In genomic region chr7:134432296-134433152, GRCh38 we compare ENCODE assay signal across 8 cellular contexts. TPM values are rescaled to one million over a fixed set of nuclear protein-coding genes. Genes with fewer than 3 reads are reported as not detected.
DNase-seq lines count a peak whose midpoint lies in the region; ATAC-seq and TF ChIP-seq lines count a peak whose summit lies in the region.

No MANE protein-coding gene starts in this region.

- H3K36me3 ChIP-seq in BJ (ENCODE audit: control insufficient read depth, insufficient read depth, low read length) = no peaks in the 10 kb centered on the region
- H3K36me3 ChIP-seq in liver (ENCODE audit: control insufficient read depth in 4 of 4, insufficient read depth in 3 of 4, low read depth in 1 of 4, low read length in 3 of 4) = no peaks in the 10 kb centered on the region

- peak; percentile 96 for TF ChIP-seq RAD21 in liver (IDR thresholded peaks at IDR 0.05)

- CTCF ChIA-PET in BJ (lab: Yijun Ruan, JAX) = interaction anchor here (0.6 to 8.5 kb wide), 38 partner anchors 11 to 779 kb away, joined by 3 to 323 read pairs (median 6); partner anchors contain the start of genes AKR1B1, AKR1B10, AKR1B15 and SLC35B4

- ATAC-seq in HG03442 (IDR thresholded peaks at IDR 0.05; ENCODE audit: unreplicated experiment) = peak; percentile 93

- H3K27ac ChIP-seq in liver (ENCODE audit: low read depth in 1 of 2, low read length in 2 of 2) = peak overlapping the region; percentile 45 to 71

- H3K4me3 ChIP-seq in BJ (ENCODE audit: low read depth, low read length) (peak overlapping the region; percentile 28), liver (ENCODE audit: low read depth in 1 of 3, low read length in 3 of 3) (peak overlapping the region in 2 of 3 donors; percentile 15 to 24)

- H3K4me1 ChIP-seq in liver (ENCODE audit: control insufficient read depth in 4 of 4, insufficient read depth in 4 of 4, low read length in 3 of 4) = peaks cover 0 to 13% (median 9%) of the 10 kb centered on the region in 4 donors

- DNase-seq in BJ (ENCODE audit: low read depth) (peak; percentile 54), GM19240 (ENCODE audit: insufficient read length, low spot score) (peak; percentile 78), NCI-H510A treated with DMSO at 0.1 percent for 48 hours (lab: John Stamatoyannopoulos, UW) (peak; percentile 88), dermis microvascular lymphatic vessel endothelial cell (ENCODE audit: low read depth in 2 of 2) (peak; percentile 83 to 94)
- DNase-seq in activated CD4-positive, alpha-beta T cell treated with anti-CD3 and anti-CD28 coated beads, Interleukin-2, amount 50 U/mL, for 4 hours = peak; percentile 44 to 52
- peak; percentile 62 for DNase-seq in stimulated activated CD4-positive, alpha-beta T cell treated with anti-CD3 and anti-CD28 coated beads, Interleukin-4, amount 100 ng/mL, for 1 hour

- H3K9me3 ChIP-seq in liver (ENCODE audit: control insufficient read depth in 4 of 4, low read length in 3 of 4) = no peaks in the 10 kb centered on the region

- H3K27me3 ChIP-seq in BJ (ENCODE audit: control insufficient read depth, insufficient read depth, low read length) (no peaks in the 10 kb centered on the region), liver (ENCODE audit: control insufficient read depth in 4 of 4, insufficient read depth in 4 of 4, low read length in 3 of 4) (no peaks in the 10 kb centered on the region)

- POLR2A ChIA-PET in BJ (lab: Charles Lee) = interaction anchor here (1.0 kb wide), 1 partner anchor 173 kb away, joined by 3 read pairs; no protein-coding TSS in a partner anchor

- 5% methylated on average over 31 of the region's 31 CpGs for WGBS in liver

- H3K9ac ChIP-seq in liver (ENCODE audit: low read depth in 1 of 2, low read length in 2 of 2) = peak overlapping the region in 1 of 2 donors; percentile 73

- TF ChIP-seq CTCF in BJ (IDR thresholded peaks at IDR 0.05; ENCODE audit: insufficient read depth, low read depth, low read length) (peak; percentile 53), liver (IDR thresholded peaks at IDR 0.05; ENCODE audit: low read depth, low read length, missing input control) (peak; percentile 80)

TF ChIP-seq in liver, 16 proteins besides CTCF, POLR2A, EP300 and RAD21:
- TF ChIP-seq HNF4G (IDR thresholded peaks at IDR 0.05) (no peak), NR2F2 (IDR thresholded peaks at IDR 0.05) (peak; percentile 57), FOXA2 (IDR thresholded peaks at IDR 0.05) (no peak), HNF4A (conservative IDR thresholded peaks at IDR 0.05) (peak in 1 of 2 donors; percentile 4), RXRA (IDR thresholded peaks at IDR 0.05) (peak; percentile 48 to 58), GABPA (IDR thresholded peaks at IDR 0.05 in 1 of 2, conservative IDR thresholded peaks at IDR 0.05 in 1 of 2) (peak in 1 of 2 donors; percentile 52), YY1 (IDR thresholded peaks at IDR 0.05) (peak; percentile 68), SP1 (IDR thresholded peaks at IDR 0.05) (peak; percentile 50)
- TF ChIP-seq, protein P1, sequence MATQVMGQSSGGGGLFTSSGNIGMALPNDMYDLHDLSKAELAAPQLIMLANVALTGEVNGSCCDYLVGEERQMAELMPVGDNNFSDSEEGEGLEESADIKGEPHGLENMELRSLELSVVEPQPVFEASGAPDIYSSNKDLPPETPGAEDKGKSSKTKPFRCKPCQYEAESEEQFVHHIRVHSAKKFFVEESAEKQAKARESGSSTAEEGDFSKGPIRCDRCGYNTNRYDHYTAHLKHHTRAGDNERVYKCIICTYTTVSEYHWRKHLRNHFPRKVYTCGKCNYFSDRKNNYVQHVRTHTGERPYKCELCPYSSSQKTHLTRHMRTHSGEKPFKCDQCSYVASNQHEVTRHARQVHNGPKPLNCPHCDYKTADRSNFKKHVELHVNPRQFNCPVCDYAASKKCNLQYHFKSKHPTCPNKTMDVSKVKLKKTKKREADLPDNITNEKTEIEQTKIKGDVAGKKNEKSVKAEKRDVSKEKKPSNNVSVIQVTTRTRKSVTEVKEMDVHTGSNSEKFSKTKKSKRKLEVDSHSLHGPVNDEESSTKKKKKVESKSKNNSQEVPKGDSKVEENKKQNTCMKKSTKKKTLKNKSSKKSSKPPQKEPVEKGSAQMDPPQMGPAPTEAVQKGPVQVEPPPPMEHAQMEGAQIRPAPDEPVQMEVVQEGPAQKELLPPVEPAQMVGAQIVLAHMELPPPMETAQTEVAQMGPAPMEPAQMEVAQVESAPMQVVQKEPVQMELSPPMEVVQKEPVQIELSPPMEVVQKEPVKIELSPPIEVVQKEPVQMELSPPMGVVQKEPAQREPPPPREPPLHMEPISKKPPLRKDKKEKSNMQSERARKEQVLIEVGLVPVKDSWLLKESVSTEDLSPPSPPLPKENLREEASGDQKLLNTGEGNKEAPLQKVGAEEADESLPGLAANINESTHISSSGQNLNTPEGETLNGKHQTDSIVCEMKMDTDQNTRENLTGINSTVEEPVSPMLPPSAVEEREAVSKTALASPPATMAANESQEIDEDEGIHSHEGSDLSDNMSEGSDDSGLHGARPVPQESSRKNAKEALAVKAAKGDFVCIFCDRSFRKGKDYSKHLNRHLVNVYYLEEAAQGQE (IDR thresholded peaks at IDR 0.05) = peak; percentile 41

RNA-seq across cellular contexts. Expression of gene AKR1B1, which starts 26.4 kb away (rescaled TPM):
- polyA plus RNA-seq in BJ (2011; rRNA removed) (257 and 331 TPM in 2 replicates), liver (10 to 100 TPM; 11.3 to 12.6 TPM)
- 55.7 and 74.8 TPM in 2 replicates for polyA minus RNA-seq in BJ (2011; rRNA and poly(A)+ RNA removed)
- total RNA-seq in dermis microvascular lymphatic vessel endothelial cell (34.4 and 48.3 TPM in 2 replicates), liver (10 to 100 TPM; 10.8 to 11.8 TPM)

Comparison
In these comparisons a context has a peak if more than half of its experiments do, and no peak if none do; other contexts are left out.
1. Peak in every context shown above with its lines: DNase-seq, ATAC-seq, H3K4me3 ChIP-seq and H3K27ac ChIP-seq.